ENCODE assay signal across 8 cellular contexts in the genomic region with DNA sequence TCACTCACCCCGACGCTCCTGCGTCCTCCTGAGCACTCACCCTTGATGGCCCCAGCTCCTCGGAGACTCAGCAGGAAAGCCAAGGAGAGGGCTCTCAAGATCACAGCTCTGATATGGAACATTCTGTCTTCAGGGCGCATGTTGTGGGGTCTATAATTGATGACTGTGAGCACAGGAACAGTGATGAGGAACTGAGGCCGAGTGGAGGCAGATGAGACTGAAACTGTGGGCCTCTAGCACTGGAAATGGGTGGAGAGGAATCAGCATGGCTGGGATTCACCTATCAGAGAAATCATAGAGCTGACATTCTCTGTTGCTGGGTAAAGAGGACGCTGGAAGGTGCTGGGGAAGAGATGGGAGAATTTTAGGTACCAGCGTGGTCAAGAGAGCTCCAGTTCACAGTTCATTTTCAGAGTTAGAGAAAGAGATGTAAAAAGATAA. TPM values are rescaled to one million over a fixed set of nuclear protein-coding genes. Genes with fewer than 3 reads are reported as not detected.
DNase-seq lines count a peak whose midpoint lies in the region; ATAC-seq and TF ChIP-seq lines count a peak whose summit lies in the region.

A gene (minus strand): TSS at position 219 of the 441 bp plus-strand sequence.

- peak; percentile 68 for ATAC-seq in HG02588 (IDR thresholded peaks at IDR 0.05; ENCODE audit: unreplicated experiment)

- H3K36me3 ChIP-seq in adipocyte (ENCODE audit: control insufficient read depth, insufficient read depth, low read length, severe bottlenecking) = peaks cover 2% of the 10 kb centered on the region
- peaks cover 0 to 12% (median 7%) of the 10 kb centered on the region in 4 donors for H3K36me3 ChIP-seq in stomach

- WGBS in stomach, 5 donors = 38 to 61% (median 60%) methylated on average over 8 of the region's 8 CpGs

- DNase-seq in activated T-cell treated with anti-CD3 and anti-CD28 coated beads for 24 hours (ENCODE audit: low read depth) (peak; percentile 18), activated T-cell treated with anti-CD3 and anti-CD28 coated beads for 4 hours (no peak), NOMO-1 treated with dmso at 0.1 percent for 144 hours (lab: John Stamatoyannopoulos, UW; ENCODE audit: unreplicated experiment) (peak; percentile 82), adipocyte (ENCODE audit: low read depth) (peak; percentile 25), iris pigment epithelial cell (ENCODE audit: low read depth) (peak; percentile 43), stomach (peak; percentile 63), NCI-H146 treated with DMSO at 0.1 percent for 48 hours (lab: John Stamatoyannopoulos, UW; ENCODE audit: unreplicated experiment) (no peak)

- no peaks in the 10 kb centered on the region for H3K27me3 ChIP-seq in adipocyte (replicated peaks; ENCODE audit: control insufficient read depth, insufficient read depth, low read length)
- H3K27me3 ChIP-seq in stomach = no peaks in the 10 kb centered on the region

- peak within 1 kb of the TSS; percentile 32 to 61 (median 48) for H3K27ac ChIP-seq in stomach

- no peak for TF ChIP-seq EP300 in stomach (IDR thresholded peaks at IDR 0.05)

- intact Hi-C loops in stomach (cut with DNase I; ENCODE audit: low total_unique reads) = no loop called here

- H3K9ac ChIP-seq in adipocyte (ENCODE audit: low read length) = peak within 1 kb of the TSS; percentile 51

- no peak for TF ChIP-seq CTCF in stomach (IDR thresholded peaks at IDR 0.05)

- H3K4me3 ChIP-seq in adipocyte (ENCODE audit: low read length) = peak within 1 kb of the TSS; percentile 73
- H3K4me3 ChIP-seq in stomach = peak within 1 kb of the TSS; percentile 31 to 39 (median 36)

- no peaks in the 10 kb centered on the region for H3K4me1 ChIP-seq in adipocyte (ENCODE audit: control insufficient read depth, insufficient read depth, low read length)
- H3K4me1 ChIP-seq in stomach = peaks cover 0 to 25% (median 8%) of the 10 kb centered on the region in 4 donors

- no peaks in the 10 kb centered on the region for H3K9me3 ChIP-seq in adipocyte (ENCODE audit: control insufficient read depth, low read length)
- no peaks in the 10 kb centered on the region for H3K9me3 ChIP-seq in stomach

- TF ChIP-seq POLR2A in stomach (IDR thresholded peaks at IDR 0.05) = no peak

RNA-seq across cellular contexts. Expression of the gene that starts here (rescaled TPM):
- total RNA-seq in stomach = 100 to 1,000 TPM in 1 of 5 donors, 10 to 100 TPM in 3, under 1 TPM in 1; 0.29 to 171 (median 39.7) TPM
- polyA plus RNA-seq in stomach = 10 to 100 TPM; 14.3 to 34.1 (median 23.3) TPM

Comparison
In these comparisons a context has a peak if more than half of its experiments do, and no peak if none do; other contexts are left out.
1. DNase-seq: peak in activated T-cell treated with anti-CD3 and anti-CD28 coated beads for 24 hours (single experiment), NOMO-1 treated with dmso at 0.1 percent for 144 hours (single experiment), adipocyte (single experiment), iris pigment epithelial cell (single experiment) and stomach (single experiment); none in activated T-cell treated with anti-CD3 and anti-CD28 coated beads for 4 hours (single experiment) and NCI-H146 treated with DMSO at 0.1 percent for 48 hours (single experiment).